Comparison of ENCODE assay signal across 17 cellular contexts in genomic region chr9:121865884-121866283, GRCh38.
DNase-seq lines count a peak whose midpoint lies in the region; ATAC-seq and TF ChIP-seq lines count a peak whose summit lies in the region.
"Had no signal": no experiment of that assay in that cellular context is flagged by ENCODE, and none has a peak within 500 bp of the region (broad histone marks: within the 10 kb centered on the region; RNA-seq: fewer than 3 reads in every experiment).

No MANE protein-coding gene starts in this region.

- no peak for ATAC-seq in Right ventricle myocardium superior (ENCODE audit: poor library complexity)
- ATAC-seq in sciatic nerve: no peak
- ATAC-seq in HG02884 (IDR thresholded peaks at IDR 0.05; ENCODE audit: unreplicated experiment): no peak
- no peak for ATAC-seq in activated T-cell treated with anti-CD3 and anti-CD28 coated beads, Interleukin-2, amount 50 U/mL, for 4 hours
- ATAC-seq: A549; CD8-positive, alpha-beta T cell had no signal

- H3K9me3 ChIP-seq in right atrium auricular region: no peaks in the 10 kb centered on the region
- H3K9me3 ChIP-seq: A549, Caco-2 had no signal

- peaks cover 0 to 10% of the 10 kb centered on the region in 2 donors for H3K4me1 ChIP-seq in right atrium auricular region
- H3K4me1 ChIP-seq: A549; BLaER1 treated with 17β-estradiol and CSF1 and Interleukin-3, amounts not matched to agents 10 nM and 100 nM; Caco-2 had no signal

- no peaks in the 10 kb centered on the region for H3K27me3 ChIP-seq in right atrium auricular region
- H3K27me3 ChIP-seq: BLaER1 treated with 17β-estradiol and CSF1 and Interleukin-3, amounts not matched to agents 10 nM and 100 nM had no signal

- H3K4me3 Mint-ChIP-seq in activated T-cell treated with anti-CD3 and anti-CD28 coated beads, Interleukin-2, amount 50 U/mL, for 4 hours: no peak overlapping the region
- H3K4me3 Mint-ChIP-seq: B cell; CD4-positive, alpha-beta T cell; CD8-positive, alpha-beta T cell had no signal

- no peaks in the 10 kb centered on the region for H3K9me3 Mint-ChIP-seq in activated T-cell treated with anti-CD3 and anti-CD28 coated beads, Interleukin-2, amount 50 U/mL, for 4 hours
- H3K9me3 Mint-ChIP-seq: CD4-positive, alpha-beta T cell; CD8-positive, alpha-beta T cell had no signal

- TF ChIP-seq CTCF in right atrium auricular region (IDR thresholded peaks at IDR 0.05): no peak

- intact Hi-C loops in Right ventricle myocardium superior (cut with DNase I) (no loop called here), sciatic nerve (cut with DNase I) (no loop called here)

- H3K36me3 ChIP-seq in right atrium auricular region: no peaks in the 10 kb centered on the region
- H3K36me3 ChIP-seq: BLaER1 treated with 17β-estradiol and CSF1 and Interleukin-3, amounts not matched to agents 10 nM and 100 nM had no signal

- H3K4me3 ChIP-seq in right atrium auricular region: no peak overlapping the region
- H3K4me3 ChIP-seq: A549; BLaER1 treated with 17β-estradiol and CSF1 and Interleukin-3, amounts not matched to agents 10 nM and 100 nM had no signal

- H3K27me3 Mint-ChIP-seq in activated T-cell treated with anti-CD3 and anti-CD28 coated beads, Interleukin-2, amount 50 U/mL, for 4 hours (ENCODE audit: low read depth): no peaks in the 10 kb centered on the region
- H3K27me3 Mint-ChIP-seq: B cell; CD4-positive, alpha-beta T cell had no signal

- DNase-seq in right atrium auricular region (ENCODE audit: low spot score) (peak; percentile 13), Right ventricle myocardium superior (no peak), sciatic nerve (ENCODE audit: low spot score) (peak; percentile 28)
- no peak for DNase-seq in activated T-cell treated with anti-CD3 and anti-CD28 coated beads, Interleukin-2, amount 50 U/mL, for 4 hours
- DNase-seq: AML-193; Caco-2; Calu3; CD4-positive, alpha-beta T cell; CD8-positive, alpha-beta T cell; DMS79 treated with DMSO at 0.1 percent for 48 hours; GF-D8 had no signal

- no peak overlapping the region for H3K27ac ChIP-seq in right atrium auricular region
- H3K27ac ChIP-seq: 22Rv1; A549; BLaER1 treated with 17β-estradiol and CSF1 and Interleukin-3, amounts not matched to agents 10 nM and 100 nM; C4-2B had no signal

- H3K4me1 Mint-ChIP-seq in activated T-cell treated with anti-CD3 and anti-CD28 coated beads, Interleukin-2, amount 50 U/mL, for 4 hours (ENCODE audit: low read depth): no peaks in the 10 kb centered on the region
- H3K4me1 Mint-ChIP-seq: B cell had no signal

- H3K36me3 Mint-ChIP-seq in activated T-cell treated with anti-CD3 and anti-CD28 coated beads, Interleukin-2, amount 50 U/mL, for 4 hours (ENCODE audit: insufficient read depth): no peaks in the 10 kb centered on the region
- H3K36me3 Mint-ChIP-seq: CD8-positive, alpha-beta T cell had no signal

Comparison
In these comparisons a context has a peak if more than half of its experiments do, and no peak if none do; other contexts are left out.
1. DNase-seq: peak in right atrium auricular region (single experiment) and sciatic nerve (single experiment); none in Right ventricle myocardium superior (single experiment) and activated T-cell treated with anti-CD3 and anti-CD28 coated beads, Interleukin-2, amount 50 U/mL, for 4 hours (single experiment).